In the genomic region with DNA sequence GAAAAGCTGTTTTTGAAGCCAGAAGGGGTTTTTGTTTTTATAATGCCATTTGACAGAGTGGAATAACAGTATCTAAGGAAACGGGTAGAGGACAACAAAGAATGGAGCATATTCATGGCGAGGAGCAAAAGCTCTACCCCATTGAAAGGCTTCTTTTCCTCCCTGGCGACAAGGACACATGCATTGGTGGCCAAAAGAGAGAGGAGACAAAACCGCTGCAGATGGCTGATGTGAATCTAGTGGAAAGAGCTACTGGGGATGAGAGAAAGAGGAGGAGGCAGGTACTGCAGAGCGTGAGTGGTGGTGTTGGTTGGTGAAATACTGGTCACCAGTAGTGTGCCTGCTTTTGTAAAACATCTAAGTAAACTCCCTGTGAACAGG, we compare ENCODE assay signal across 8 cellular contexts. TPM values are rescaled to one million over a fixed set of nuclear protein-coding genes. Genes with fewer than 3 reads are reported as not detected.
A peak's percentile ranks its signal among the peaks of the same experiment; 100 is the strongest.
DNase-seq lines count a peak whose midpoint lies in the region; ATAC-seq and TF ChIP-seq lines count a peak whose summit lies in the region.

No MANE protein-coding gene starts in this region.

- TF ChIP-seq RAD21 in neural cell (conservative IDR thresholded peaks at IDR 0.05): peak; percentile 29

- ATAC-seq in HG03175 (IDR thresholded peaks at IDR 0.05; ENCODE audit: unreplicated experiment) (peak; percentile 35), T-helper 17 cell (peak; percentile 6)

- H3K9me3 Mint-ChIP-seq in activated naive CD4-positive, alpha-beta T cell treated with anti-CD3 and anti-CD28 coated beads for 36 hours: no peaks in the 10 kb centered on the region

- intact Hi-C loops in activated naive CD4-positive, alpha-beta T cell treated with anti-CD3 and anti-CD28 coated beads for 36 hours (cut with micrococcal nuclease): loop anchor here (2.0 kb wide), 1 partner anchor 239 kb away; a partner anchor contains a TSS

- peak overlapping the region; percentile 93 for H3K27ac ChIP-seq in neural cell (ENCODE audit: low read length)

- peaks cover 17% of the 10 kb centered on the region for H3F3A ChIP-seq in neural cell (ENCODE audit: insufficient read depth, low read length, poor library complexity, severe bottlenecking)

- TF ChIP-seq CTCF in neural cell (IDR thresholded peaks at IDR 0.05; ENCODE audit: poor library complexity, severe bottlenecking): no peak

- no peaks in the 10 kb centered on the region for H3K27me3 ChIP-seq in neural cell (ENCODE audit: insufficient read depth, low read depth, low read length)

- H2AFZ ChIP-seq in neural cell (ENCODE audit: low read depth, low read length): peak overlapping the region; percentile 71

- no peaks in the 10 kb centered on the region for H3K9me2 ChIP-seq in neural cell (ENCODE audit: insufficient read depth, low read length)

- no peaks in the 10 kb centered on the region for H4K20me1 ChIP-seq in neural cell (ENCODE audit: insufficient read depth)

- H3K9ac ChIP-seq in neural cell (ENCODE audit: low read length): peak overlapping the region; percentile 81

- peaks cover 21% of the 10 kb centered on the region for H3K4me1 Mint-ChIP-seq in activated naive CD4-positive, alpha-beta T cell treated with anti-CD3 and anti-CD28 coated beads for 36 hours (ENCODE audit: low read depth)
- H3K4me1 Mint-ChIP-seq in T-helper 17 cell: peaks cover 19% of the 10 kb centered on the region

- no peaks in the 10 kb centered on the region for H3K36me3 ChIP-seq in neural cell (ENCODE audit: insufficient read depth, low read length)

- CTCF ChIA-PET in activated naive CD4-positive, alpha-beta T cell treated with anti-CD3 and anti-CD28 coated beads for 36 hours (lab: Charles Lee): interaction anchor here (0.9 to 1.7 kb wide), 3 partner anchors 14 to 46 kb away, joined by 3 to 6 read pairs (median 3); no protein-coding TSS in a partner anchor

- H3K27me3 Mint-ChIP-seq in activated naive CD4-positive, alpha-beta T cell treated with anti-CD3 and anti-CD28 coated beads for 36 hours (ENCODE audit: low read depth): no peaks in the 10 kb centered on the region
- no peaks in the 10 kb centered on the region for H3K27me3 Mint-ChIP-seq in T-helper 17 cell

- peak overlapping the region; percentile 95 for H3K4me3 Mint-ChIP-seq in activated naive CD4-positive, alpha-beta T cell treated with anti-CD3 and anti-CD28 coated beads for 36 hours
- peak overlapping the region; percentile 98 for H3K4me3 Mint-ChIP-seq in T-helper 17 cell

- H3K4me3 ChIP-seq in neural cell (ENCODE audit: low read length): peak overlapping the region; percentile 77

- H3K4me2 ChIP-seq in neural cell (ENCODE audit: low read length): peak overlapping the region; percentile 96

- peaks cover 78% of the 10 kb centered on the region for H3K79me2 ChIP-seq in neural cell (replicated peaks; ENCODE audit: insufficient read depth, low read length)

- no peak for TF ChIP-seq EP300 in neural cell (conservative IDR thresholded peaks at IDR 0.05; ENCODE audit: poor library complexity, severe bottlenecking)

- peaks cover 5% of the 10 kb centered on the region for H3K36me3 Mint-ChIP-seq in activated naive CD4-positive, alpha-beta T cell treated with anti-CD3 and anti-CD28 coated beads for 36 hours (ENCODE audit: low read depth)
- peaks cover 2% of the 10 kb centered on the region for H3K36me3 Mint-ChIP-seq in T-helper 17 cell (ENCODE audit: low read depth)

- no peak overlapping the region for H3K27ac Mint-ChIP-seq in activated naive CD4-positive, alpha-beta T cell treated with anti-CD3 and anti-CD28 coated beads for 36 hours
- peak overlapping the region; percentile 91 for H3K27ac Mint-ChIP-seq in T-helper 17 cell

- no peaks in the 10 kb centered on the region for H3K9me3 ChIP-seq in T-helper 17 cell (ENCODE audit: control insufficient read depth, low read length, poor library complexity, severe bottlenecking)
- no peaks in the 10 kb centered on the region for H3K9me3 ChIP-seq in neural cell (ENCODE audit: low read length)

- DNase-seq in activated naive CD4-positive, alpha-beta T cell treated with anti-CD3 and anti-CD28 coated beads for 36 hours: peak; percentile 5
- no peak for DNase-seq in activated naive CD4-positive, alpha-beta T cell treated with Interleukin-2 at 50 U/mL for 16 hours
- DNase-seq in T-helper 17 cell: no peak
- peak; percentile 1 for DNase-seq in fibroblast of gingiva (ENCODE audit: low read depth)
- no peak for DNase-seq in stimulated activated CD4-positive, alpha-beta T cell treated with anti-CD3 and anti-CD28 coated beads, Interleukin-15, amount 100 ng/mL, for 24 hours
- DNase-seq in GF-D8 (lab: John Stamatoyannopoulos, UW): no peak

TF ChIP-seq in neural cell, 6 proteins besides CTCF, POLR2A, EP300 and RAD21:
- TF ChIP-seq EZH2 (IDR thresholded peaks at IDR 0.05; ENCODE audit: borderline replicate concordance, insufficient read depth, low read length, poor library complexity, severe bottlenecking) (no peak), POLR2AphosphoS5 (IDR thresholded peaks at IDR 0.05) (no peak), SMC3 (conservative IDR thresholded peaks at IDR 0.05; ENCODE audit: poor library complexity) (peak; percentile 27), MXI1 (conservative IDR thresholded peaks at IDR 0.05; ENCODE audit: poor library complexity, severe bottlenecking) (no peak)
- TF ChIP-seq, protein P1, sequence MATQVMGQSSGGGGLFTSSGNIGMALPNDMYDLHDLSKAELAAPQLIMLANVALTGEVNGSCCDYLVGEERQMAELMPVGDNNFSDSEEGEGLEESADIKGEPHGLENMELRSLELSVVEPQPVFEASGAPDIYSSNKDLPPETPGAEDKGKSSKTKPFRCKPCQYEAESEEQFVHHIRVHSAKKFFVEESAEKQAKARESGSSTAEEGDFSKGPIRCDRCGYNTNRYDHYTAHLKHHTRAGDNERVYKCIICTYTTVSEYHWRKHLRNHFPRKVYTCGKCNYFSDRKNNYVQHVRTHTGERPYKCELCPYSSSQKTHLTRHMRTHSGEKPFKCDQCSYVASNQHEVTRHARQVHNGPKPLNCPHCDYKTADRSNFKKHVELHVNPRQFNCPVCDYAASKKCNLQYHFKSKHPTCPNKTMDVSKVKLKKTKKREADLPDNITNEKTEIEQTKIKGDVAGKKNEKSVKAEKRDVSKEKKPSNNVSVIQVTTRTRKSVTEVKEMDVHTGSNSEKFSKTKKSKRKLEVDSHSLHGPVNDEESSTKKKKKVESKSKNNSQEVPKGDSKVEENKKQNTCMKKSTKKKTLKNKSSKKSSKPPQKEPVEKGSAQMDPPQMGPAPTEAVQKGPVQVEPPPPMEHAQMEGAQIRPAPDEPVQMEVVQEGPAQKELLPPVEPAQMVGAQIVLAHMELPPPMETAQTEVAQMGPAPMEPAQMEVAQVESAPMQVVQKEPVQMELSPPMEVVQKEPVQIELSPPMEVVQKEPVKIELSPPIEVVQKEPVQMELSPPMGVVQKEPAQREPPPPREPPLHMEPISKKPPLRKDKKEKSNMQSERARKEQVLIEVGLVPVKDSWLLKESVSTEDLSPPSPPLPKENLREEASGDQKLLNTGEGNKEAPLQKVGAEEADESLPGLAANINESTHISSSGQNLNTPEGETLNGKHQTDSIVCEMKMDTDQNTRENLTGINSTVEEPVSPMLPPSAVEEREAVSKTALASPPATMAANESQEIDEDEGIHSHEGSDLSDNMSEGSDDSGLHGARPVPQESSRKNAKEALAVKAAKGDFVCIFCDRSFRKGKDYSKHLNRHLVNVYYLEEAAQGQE (IDR thresholded peaks at IDR 0.05; ENCODE audit: borderline replicate concordance): peak; percentile 40

RNA-seq across cellular contexts. Expression of a gene that starts 0.5 kb away (rescaled TPM):
- total RNA-seq in activated naive CD4-positive, alpha-beta T cell treated with anti-CD3 and anti-CD28 coated beads for 36 hours: 10 to 100 TPM; 15.6 to 17.2 TPM
- total RNA-seq in T-helper 17 cell: 10 to 100 TPM; 31.0 to 33.2 TPM
- polyA plus RNA-seq in neural cell: 40.6 and 41.9 TPM in 2 replicates
- polyA minus RNA-seq in neural cell: 497 and 599 TPM in 2 replicates

Comparison
In these comparisons a context has a peak if more than half of its experiments do, and no peak if none do; other contexts are left out.
1. DNase-seq: peak in activated naive CD4-positive, alpha-beta T cell treated with anti-CD3 and anti-CD28 coated beads for 36 hours (single experiment) and fibroblast of gingiva (single experiment); none in activated naive CD4-positive, alpha-beta T cell treated with Interleukin-2 at 50 U/mL for 16 hours (single experiment), T-helper 17 cell (0 of 3), stimulated activated CD4-positive, alpha-beta T cell treated with anti-CD3 and anti-CD28 coated beads, Interleukin-15, amount 100 ng/mL, for 24 hours (single experiment) and GF-D8 (single experiment).